In the genomic region with DNA sequence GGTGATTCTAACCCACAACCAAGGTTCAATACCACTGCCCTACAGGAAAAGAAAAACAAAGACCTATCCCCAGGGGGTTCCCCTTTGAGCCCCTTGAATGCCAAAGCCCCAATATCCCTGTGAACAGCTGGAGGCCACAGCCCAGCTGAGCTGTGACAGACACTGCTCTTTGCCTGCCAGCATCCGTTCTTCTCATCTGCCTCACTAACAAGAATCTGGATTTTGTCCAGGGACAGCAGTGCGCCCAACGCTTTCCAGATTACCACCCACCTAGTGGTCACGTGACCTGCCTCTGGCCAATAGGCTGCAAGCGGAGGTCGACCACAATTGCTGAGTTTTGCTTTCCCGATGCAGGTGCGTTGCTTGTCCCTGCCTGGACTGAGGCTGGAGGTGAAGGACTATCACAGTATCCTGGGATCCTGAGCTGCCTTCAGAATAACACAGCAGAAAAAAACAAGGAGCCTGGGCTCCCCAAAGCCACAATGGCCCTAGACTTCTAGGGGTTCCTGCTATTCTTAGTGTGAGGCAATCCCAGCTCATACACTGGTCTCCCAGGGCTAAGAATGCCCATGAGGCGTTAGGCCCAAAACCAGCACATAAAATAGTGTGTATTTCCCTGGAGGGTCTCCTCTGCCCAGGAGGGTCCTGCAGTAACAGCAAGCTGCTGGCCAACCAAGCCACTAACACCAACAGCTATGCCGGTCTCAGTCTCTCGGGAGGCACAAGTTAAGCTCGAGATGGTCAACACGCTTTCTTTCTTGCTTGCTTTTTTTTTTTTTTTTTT, we compare ENCODE assay signal across 11 cellular contexts. TPM values are rescaled to one million over a fixed set of nuclear protein-coding genes. Genes with fewer than 3 reads are reported as not detected.
DNase-seq lines count a peak whose midpoint lies in the region; ATAC-seq and TF ChIP-seq lines count a peak whose summit lies in the region.
"Had no signal": no experiment of that assay in that cellular context is flagged by ENCODE, and none has a peak within 500 bp of the region (broad histone marks: within the 10 kb centered on the region; RNA-seq: fewer than 3 reads in every experiment).

No MANE protein-coding gene starts in this region.

- peak; percentile 67 for ATAC-seq in Right ventricle myocardium inferior
- ATAC-seq in GM21723 (IDR thresholded peaks at IDR 0.05; ENCODE audit: unreplicated experiment) = no peak
- ATAC-seq: stimulated activated effector memory CD8-positive, alpha-beta T cell treated with anti-CD3 and anti-CD28 coated beads, Interleukin-12 subunit alpha, Interleukin-12 subunit beta, amount 100 ng/mL, for 72 hours had no signal

- intact Hi-C loops in Right ventricle myocardium inferior (cut with DNase I) (no loop called here), cardiac septum (cut with DNase I) (no loop called here)

- H3K36me3 Mint-ChIP-seq in type B pancreatic cell = peaks cover 4% of the 10 kb centered on the region

- peak overlapping the region; percentile 93 for H3K27ac Mint-ChIP-seq in type B pancreatic cell
- H3K27ac Mint-ChIP-seq: activated naive CD8-positive, alpha-beta T cell treated with anti-CD3 and anti-CD28 coated beads, Interleukin-2, amount 10 ng/mL, durations not matched to agents 7 days and 5 days; B cell; stimulated activated effector memory CD8-positive, alpha-beta T cell treated with anti-CD3 and anti-CD28 coated beads, Interleukin-12 subunit alpha, Interleukin-12 subunit beta, amount 100 ng/mL, for 72 hours had no signal

- TF ChIP-seq CTCF in type B pancreatic cell (conservative IDR thresholded peaks at IDR 0.05) = no peak

- peaks cover 21% of the 10 kb centered on the region for H3K4me1 Mint-ChIP-seq in type B pancreatic cell (ENCODE audit: unreplicated experiment)
- H3K4me1 Mint-ChIP-seq: activated naive CD8-positive, alpha-beta T cell treated with anti-CD3 and anti-CD28 coated beads, Interleukin-2, amount 10 ng/mL, durations not matched to agents 7 days and 5 days; B cell had no signal

- peaks cover 5% of the 10 kb centered on the region for H3K9me3 Mint-ChIP-seq in type B pancreatic cell
- H3K9me3 Mint-ChIP-seq: activated naive CD8-positive, alpha-beta T cell treated with anti-CD3 and anti-CD28 coated beads, Interleukin-2, amount 10 ng/mL, durations not matched to agents 7 days and 5 days; stimulated activated effector memory CD8-positive, alpha-beta T cell treated with anti-CD3 and anti-CD28 coated beads, Interleukin-12 subunit alpha, Interleukin-12 subunit beta, amount 100 ng/mL, for 72 hours had no signal

- DNase-seq in Right ventricle myocardium inferior (ENCODE audit: missing footprints) = no peak
- no peak for DNase-seq in cardiac septum (ENCODE audit: low spot score)
- peak; percentile 76 to 94 for DNase-seq in dermis microvascular lymphatic vessel endothelial cell (ENCODE audit: low read depth in 2 of 2)
- DNase-seq in iris pigment epithelial cell (ENCODE audit: low read depth) = peak; percentile 82
- DNase-seq in type B pancreatic cell (ENCODE audit: extremely low spot score, unreplicated experiment) = no peak
- no peak for DNase-seq in COLO829 (ENCODE audit: low spot score)
- no peak for DNase-seq in DMS53 treated with DMSO at 0.1 percent for 48 hours (lab: John Stamatoyannopoulos, UW; ENCODE audit: unreplicated experiment)
- DNase-seq: activated naive CD8-positive, alpha-beta T cell treated with anti-CD3 and anti-CD28 coated beads, Interleukin-2, amount 10 ng/mL, durations not matched to agents 7 days and 5 days had no signal

- no peaks in the 10 kb centered on the region for H3K27me3 Mint-ChIP-seq in type B pancreatic cell
- H3K27me3 Mint-ChIP-seq: activated naive CD8-positive, alpha-beta T cell treated with anti-CD3 and anti-CD28 coated beads, Interleukin-2, amount 10 ng/mL, durations not matched to agents 7 days and 5 days; B cell had no signal

- H3K4me3 Mint-ChIP-seq in type B pancreatic cell = peak overlapping the region; percentile 37
- H3K4me3 Mint-ChIP-seq: activated naive CD8-positive, alpha-beta T cell treated with anti-CD3 and anti-CD28 coated beads, Interleukin-2, amount 10 ng/mL, durations not matched to agents 7 days and 5 days; B cell; stimulated activated effector memory CD8-positive, alpha-beta T cell treated with anti-CD3 and anti-CD28 coated beads, Interleukin-12 subunit alpha, Interleukin-12 subunit beta, amount 100 ng/mL, for 72 hours had no signal

RNA-seq across cellular contexts. Expression of gene BDH1, which starts 13.8 kb away (rescaled TPM):
- 43.1 TPM for total RNA-seq in Right ventricle myocardium inferior
- total RNA-seq in cardiac septum = 61.4 TPM
- 1.9 and 3.1 TPM in 2 replicates for total RNA-seq in dermis microvascular lymphatic vessel endothelial cell
- total RNA-seq in type B pancreatic cell (ENCODE audit: low replicate concordance) = 32.0 and 56.1 TPM in 2 replicates

Comparison
In these comparisons a context has a peak if more than half of its experiments do, and no peak if none do; other contexts are left out.
1. DNase-seq: peak in dermis microvascular lymphatic vessel endothelial cell (2 of 2) and iris pigment epithelial cell (single experiment); none in Right ventricle myocardium inferior (single experiment), cardiac septum (single experiment), type B pancreatic cell (single experiment), COLO829 (single experiment) and DMS53 treated with DMSO at 0.1 percent for 48 hours (single experiment).